ENCODE assay signal across 6 cellular contexts in the genomic region with DNA sequence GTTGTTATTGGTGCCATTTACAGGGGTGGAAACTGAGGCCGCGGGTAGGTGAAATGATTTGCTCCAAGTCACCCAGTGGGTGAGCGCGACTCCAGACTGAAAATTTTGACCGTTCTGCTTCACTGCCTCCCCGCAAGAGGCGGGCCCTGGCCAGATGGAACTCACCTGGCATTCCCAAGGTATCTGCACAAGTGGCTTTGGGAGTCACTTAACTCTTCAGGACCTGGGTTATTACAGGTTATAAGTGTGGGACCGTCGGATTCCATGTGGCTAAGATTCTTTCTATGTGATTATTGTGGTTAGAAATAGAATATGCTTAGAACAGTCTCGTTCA. TPM values are rescaled to one million over a fixed set of nuclear protein-coding genes. Genes with fewer than 3 reads are reported as not detected.
A peak's percentile ranks its signal among the peaks of the same experiment; 100 is the strongest.
DNase-seq lines count a peak whose midpoint lies in the region; ATAC-seq and TF ChIP-seq lines count a peak whose summit lies in the region.

No MANE protein-coding gene starts in this region.

- H3K4me1 ChIP-seq in HEK293 (ENCODE audit: control insufficient read depth, insufficient read depth, low read length) (no peaks in the 10 kb centered on the region), lung (ENCODE audit: control insufficient read depth in 2 of 2, insufficient read depth in 2 of 2, low read length in 2 of 2) (peaks cover 0 to 1% of the 10 kb centered on the region in 2 donors)

- POLR2A ChIA-PET in HEK293 (lab: Yijun Ruan, JAX) (interaction anchor here (1.0 to 1.4 kb wide), 2 partner anchors 34 to 543 kb away, joined by 3 to 5 read pairs; partner anchors contain the start of gene GUCD1), GM10248 (lab: Yijun Ruan, JAX) (no interaction called here)
- POLR2A ChIA-PET in activated CD4-positive, alpha-beta memory T cell treated with anti-CD3 and anti-CD28 coated beads, Interleukin-2, amount 10 ng/mL, durations not matched to agents 7 days and 5 days (lab: Charles Lee): interaction anchor here (0.7 to 2.5 kb wide), 8 partner anchors 11 to 544 kb away, joined by 3 to 19 read pairs (median 8); partner anchors contain the start of genes GUCD1, MIF and SNRPD3

- H3K27me3 ChIP-seq in lung (ENCODE audit: control insufficient read depth, insufficient read depth): no peaks in the 10 kb centered on the region

- peak overlapping the region; percentile 85 for H3K4me3 ChIP-seq in HEK293 (ENCODE audit: low read depth, low read length)
- peak overlapping the region; percentile 72 for H3K4me3 ChIP-seq in lung

- CTCF ChIA-PET in HEK293 (lab: Yijun Ruan, JAX): interaction anchor here (0.6 to 0.9 kb wide), 2 partner anchors 100 to 142 kb away, joined by 3 to 4 read pairs; no protein-coding TSS in a partner anchor
- CTCF ChIA-PET in activated CD4-positive, alpha-beta memory T cell treated with anti-CD3 and anti-CD28 coated beads, Interleukin-2, amount 10 ng/mL, durations not matched to agents 7 days and 5 days (lab: Charles Lee): interaction anchor here (1.0 to 2.3 kb wide), 5 partner anchors 11 to 145 kb away, joined by 3 to 22 read pairs (median 4); partner anchors contain the start of gene MIF
- CTCF ChIA-PET in GM10248 (lab: Yijun Ruan, JAX): interaction anchor here (1.0 to 1.6 kb wide), 2 partner anchors 11 to 37 kb away, joined by 3 to 4 read pairs; no protein-coding TSS in a partner anchor

- H3K27ac ChIP-seq in HEK293 (ENCODE audit: extremely low read depth, low read depth, low read length) (peak overlapping the region; percentile 72), lung (ENCODE audit: low read depth in 1 of 2, low read length in 1 of 2) (peak overlapping the region in 1 of 2 donors; percentile 89)

- H3K9me3 ChIP-seq in HEK293 (ENCODE audit: control insufficient read depth, insufficient read depth, low read depth, low read length) (no peaks in the 10 kb centered on the region), lung (ENCODE audit: control insufficient read depth in 2 of 2, insufficient read depth in 1 of 2, low read length in 1 of 2) (no peaks in the 10 kb centered on the region)

- no peaks in the 10 kb centered on the region for H3K27me3 Mint-ChIP-seq in activated CD4-positive, alpha-beta memory T cell treated with anti-CD3 and anti-CD28 coated beads, Interleukin-2, amount 10 ng/mL, durations not matched to agents 7 days and 5 days

- H3K4me3 Mint-ChIP-seq in activated CD4-positive, alpha-beta memory T cell treated with anti-CD3 and anti-CD28 coated beads, Interleukin-2, amount 10 ng/mL, durations not matched to agents 7 days and 5 days: peak overlapping the region; percentile 89

- peak; percentile 15 for ATAC-seq in lung (ENCODE audit: insufficient read depth, low FRiP score)

- DNase-seq in activated CD4-positive, alpha-beta memory T cell treated with anti-CD3 and anti-CD28 coated beads, Interleukin-2, amount 10 ng/mL, durations not matched to agents 7 days and 5 days: no peak
- DNase-seq in lung (ENCODE audit: low spot score): no peak
- DNase-seq in GM10248 (ENCODE audit: extremely low spot score): no peak
- no peak for DNase-seq in H4 (ENCODE audit: low spot score)
- no peak for DNase-seq in NK-92 treated with Interleukin-12 subunit alpha and Interleukin-12 subunit beta, amount 100 ng/mL, for 24 hours (lab: John Stamatoyannopoulos, UW)

- H3K9me3 Mint-ChIP-seq in activated CD4-positive, alpha-beta memory T cell treated with anti-CD3 and anti-CD28 coated beads, Interleukin-2, amount 10 ng/mL, durations not matched to agents 7 days and 5 days: peaks cover 2% of the 10 kb centered on the region

- TF ChIP-seq CTCF in HEK293 (tag by site-specific recombination; IDR thresholded peaks at IDR 0.05) (no peak), lung (IDR thresholded peaks at IDR 0.05; ENCODE audit: control extremely low read depth, extremely low read depth) (no peak), GM10248 (IDR thresholded peaks at IDR 0.05; ENCODE audit: control extremely low read depth, extremely low read depth, low read depth, missing control alignments) (no peak)

- H3K36me3 ChIP-seq in HEK293 (ENCODE audit: control insufficient read depth in 2 of 2, insufficient read depth in 1 of 2, low read length in 2 of 2): peaks cover 0 to 2% of the 10 kb centered on the region in 2 experiments; a peak in 2 of 3 replicates
- no peaks in the 10 kb centered on the region for H3K36me3 ChIP-seq in lung (ENCODE audit: control insufficient read depth in 2 of 2, insufficient read depth in 2 of 2, low read length in 2 of 2)

- WGBS in lung, 2 donors: 0 to 1% methylated on average over 10 of the region's 10 CpGs

- H3K36me3 Mint-ChIP-seq in activated CD4-positive, alpha-beta memory T cell treated with anti-CD3 and anti-CD28 coated beads, Interleukin-2, amount 10 ng/mL, durations not matched to agents 7 days and 5 days (ENCODE audit: low read depth): peaks cover 18% of the 10 kb centered on the region

- peak overlapping the region; percentile 86 for H3K27ac Mint-ChIP-seq in activated CD4-positive, alpha-beta memory T cell treated with anti-CD3 and anti-CD28 coated beads, Interleukin-2, amount 10 ng/mL, durations not matched to agents 7 days and 5 days

- peaks cover 31% of the 10 kb centered on the region for H3K4me1 Mint-ChIP-seq in activated CD4-positive, alpha-beta memory T cell treated with anti-CD3 and anti-CD28 coated beads, Interleukin-2, amount 10 ng/mL, durations not matched to agents 7 days and 5 days

TF ChIP-seq in HEK293, 187 proteins besides CTCF, POLR2A, EP300 and RAD21:
- no peak for TF ChIP-seq ZNF19 (tag by site-specific recombination; IDR thresholded peaks at IDR 0.05; ENCODE audit: low read depth)
- TF ChIP-seq ZNF701 (tag by site-specific recombination; IDR thresholded peaks at IDR 0.05): no peak
- TF ChIP-seq ZXDB (tag by site-specific recombination; IDR thresholded peaks at IDR 0.05): peak; percentile 16; the same call in 1 of the 2 replicates
- no peak for TF ChIP-seq GLIS2 (tag by site-specific recombination; IDR thresholded peaks at IDR 0.05)
- peak; percentile 50; the same call in 1 of the 2 replicates for TF ChIP-seq ZEB2 (tag by site-specific recombination; IDR thresholded peaks at IDR 0.05)
- TF ChIP-seq, protein P1, sequence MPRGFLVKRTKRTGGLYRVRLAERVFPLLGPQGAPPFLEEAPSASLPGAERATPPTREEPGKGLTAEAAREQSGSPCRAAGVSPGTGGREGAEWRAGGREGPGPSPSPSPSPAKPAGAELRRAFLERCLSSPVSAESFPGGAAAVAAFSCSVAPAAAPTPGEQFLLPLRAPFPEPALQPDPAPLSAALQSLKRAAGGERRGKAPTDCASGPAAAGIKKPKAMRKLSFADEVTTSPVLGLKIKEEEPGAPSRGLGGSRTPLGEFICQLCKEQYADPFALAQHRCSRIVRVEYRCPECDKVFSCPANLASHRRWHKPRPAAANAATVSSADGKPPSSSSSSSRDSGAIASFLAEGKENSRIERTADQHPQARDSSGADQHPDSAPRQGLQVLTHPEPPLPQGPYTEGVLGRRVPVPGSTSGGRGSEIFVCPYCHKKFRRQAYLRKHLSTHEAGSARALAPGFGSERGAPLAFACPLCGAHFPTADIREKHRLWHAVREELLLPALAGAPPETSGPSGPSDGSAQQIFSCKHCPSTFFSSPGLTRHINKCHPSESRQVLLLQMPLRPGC (tag by site-specific recombination; IDR thresholded peaks at IDR 0.05): no peak
- peak; percentile 24 for TF ChIP-seq ZNF335 (tag by site-specific recombination; conservative IDR thresholded peaks at IDR 0.05)
- TF ChIP-seq SP7 (tag by site-specific recombination; IDR thresholded peaks at IDR 0.05): 0 out of 2 replicates have a peak, but pooled peaks have one; percentile 1
TF ChIP-seq in HEK293: peak in this region for 4.

RNA-seq across cellular contexts. Expression of gene CABIN1, which starts 0.6 kb away (rescaled TPM):
- total RNA-seq in activated CD4-positive, alpha-beta memory T cell treated with anti-CD3 and anti-CD28 coated beads, Interleukin-2, amount 10 ng/mL, durations not matched to agents 7 days and 5 days: 100 to 1,000 TPM; 100 to 102 TPM
- 100 to 1,000 TPM in 1 of 2 donors, 10 to 100 TPM in 1; 69.1 to 109 TPM for total RNA-seq in lung
- 10 to 100 TPM; 22.4 to 44.9 TPM for polyA plus RNA-seq in lung
- 15.7 and 17.4 TPM in 2 replicates for total RNA-seq in H4 (2014; rRNA removed; shearing (Covaris generic))

RNA-seq across cellular contexts. Expression of gene GSTT4, which starts 6.4 kb away (rescaled TPM):
- not detected for total RNA-seq in activated CD4-positive, alpha-beta memory T cell treated with anti-CD3 and anti-CD28 coated beads, Interleukin-2, amount 10 ng/mL, durations not matched to agents 7 days and 5 days
- not detected for total RNA-seq in lung
- not detected for polyA plus RNA-seq in lung
- not detected in 2 replicates for total RNA-seq in H4 (2014; rRNA removed; shearing (Covaris generic))

RNA-seq across cellular contexts. Expression of gene GSTT2, which starts 31.8 kb away (rescaled TPM):
- not detected for total RNA-seq in activated CD4-positive, alpha-beta memory T cell treated with anti-CD3 and anti-CD28 coated beads, Interleukin-2, amount 10 ng/mL, durations not matched to agents 7 days and 5 days
- total RNA-seq in lung: 1 to 10 TPM in 1 of 2 donors, not detected in 1; 4.9 TPM
- polyA plus RNA-seq in lung: 1 to 10 TPM in 1 of 2 donors, under 1 TPM in 1; 0.22 to 3.1 TPM
- 1.7 TPM in 1 of 2 replicates, not detected in the other for total RNA-seq in H4 (2014; rRNA removed; shearing (Covaris generic))

RNA-seq across cellular contexts. Expression of gene DDT, which starts 37.5 kb away (rescaled TPM):
- 100 to 1,000 TPM; 116 to 119 TPM for total RNA-seq in activated CD4-positive, alpha-beta memory T cell treated with anti-CD3 and anti-CD28 coated beads, Interleukin-2, amount 10 ng/mL, durations not matched to agents 7 days and 5 days
- total RNA-seq in lung: 100 to 1,000 TPM; 111 to 130 TPM
- polyA plus RNA-seq in lung: 100 to 1,000 TPM; 221 to 268 TPM
- 188 and 232 TPM in 2 replicates for total RNA-seq in H4 (2014; rRNA removed; shearing (Covaris generic))

RNA-seq across cellular contexts. Expression of gene DDTL, which starts 45.0 kb away (rescaled TPM):
- 1 to 10 TPM; 2.2 to 2.3 TPM for total RNA-seq in activated CD4-positive, alpha-beta memory T cell treated with anti-CD3 and anti-CD28 coated beads, Interleukin-2, amount 10 ng/mL, durations not matched to agents 7 days and 5 days
- 1 to 10 TPM in 1 of 2 donors, under 1 TPM in 1; 0.37 to 3.5 TPM for total RNA-seq in lung
- polyA plus RNA-seq in lung: 1 to 10 TPM; 1.4 to 4.4 TPM
- 1.5 and 2.8 TPM in 2 replicates for total RNA-seq in H4 (2014; rRNA removed; shearing (Covaris generic))
